Comparison of ENCODE assay signal across 23 cellular contexts in the genomic region with DNA sequence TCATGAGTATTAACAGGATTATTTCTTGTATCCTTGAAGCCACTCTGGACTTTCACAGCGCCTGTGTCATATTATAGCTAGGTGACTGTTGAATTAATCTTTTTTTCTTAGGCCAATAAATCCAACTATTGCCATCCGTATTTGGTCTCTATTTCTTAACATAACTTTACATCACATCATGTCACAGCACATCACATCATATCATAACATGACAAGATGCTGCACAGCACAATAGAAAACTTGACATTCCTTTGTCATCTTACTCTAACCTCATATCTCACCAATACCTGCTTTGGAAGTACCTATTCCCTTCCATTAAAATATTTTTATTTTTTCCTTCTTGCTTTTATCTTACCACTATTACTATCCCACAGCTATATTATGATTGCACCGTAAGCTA.
"Had no signal": no experiment of that assay in that cellular context is flagged by ENCODE, and none has a peak within 500 bp of the region (broad histone marks: within the 10 kb centered on the region; RNA-seq: fewer than 3 reads in every experiment).

No MANE protein-coding gene starts in this region.

- H3K36me3 ChIP-seq: colonic mucosa, esophagus muscularis mucosa, esophagus squamous epithelium, gastrocnemius medialis, gastroesophageal sphincter, heart left ventricle, heart right ventricle had no signal

- DNase-seq: colonic mucosa; cortex of kidney; dermis blood vessel endothelial cell; dorsolateral prefrontal cortex; effector CD4-positive, alpha-beta T cell; effector CD8-positive, alpha-beta T cell; effector memory CD4-positive, alpha-beta T cell; effector memory CD8-positive, alpha-beta T cell; endodermal cell; erythroblast; esophagus squamous epithelium; foreskin fibroblast; foreskin keratinocyte; foreskin melanocyte; gastrocnemius medialis; glutamatergic neuron; head of caudate nucleus; heart left ventricle; heart right ventricle had no signal

- H3K9me3 ChIP-seq: colonic mucosa, esophagus muscularis mucosa, esophagus squamous epithelium, gastrocnemius medialis, gastroesophageal sphincter, heart left ventricle, heart right ventricle had no signal

- H3K27me3 ChIP-seq: colonic mucosa, dorsolateral prefrontal cortex, esophagus muscularis mucosa, esophagus squamous epithelium, foreskin keratinocyte, gastrocnemius medialis, gastroesophageal sphincter, heart left ventricle, heart right ventricle had no signal

- H3K27ac ChIP-seq: colonic mucosa, coronary artery, dorsolateral prefrontal cortex, epithelial cell of prostate, esophagus muscularis mucosa, esophagus squamous epithelium, foreskin keratinocyte, gastrocnemius medialis, gastroesophageal sphincter had no signal

- H3K4me3 ChIP-seq: colonic mucosa, coronary artery, dorsolateral prefrontal cortex, esophagus muscularis mucosa, esophagus squamous epithelium, gastrocnemius medialis, gastroesophageal sphincter, heart left ventricle, heart right ventricle had no signal
